In genomic region chr1:180228648-180229482, GRCh38 we compare ENCODE assay signal across 8 cellular contexts. TPM values are rescaled to one million over a fixed set of nuclear protein-coding genes. Genes with fewer than 3 reads are reported as not detected.
DNase-seq lines count a peak whose midpoint lies in the region; ATAC-seq and TF ChIP-seq lines count a peak whose summit lies in the region.

No MANE protein-coding gene starts in this region.

- peaks cover 4% of the 10 kb centered on the region for H3K4me1 Mint-ChIP-seq in T-helper 17 cell

- peak overlapping the region; percentile 85 for H3K4me3 Mint-ChIP-seq in T-helper 17 cell

- H3K4me1 ChIP-seq in HAP-1 (peaks cover 4% of the 10 kb centered on the region; the same call in 1 of the 2 replicates), prostate gland (replicated peaks) (peaks cover 14% of the 10 kb centered on the region)

- ATAC-seq in T-helper 17 cell: no peak
- no peak for ATAC-seq in GM21367 (IDR thresholded peaks at IDR 0.05; ENCODE audit: unreplicated experiment)

- no peak overlapping the region for H3K27ac ChIP-seq in prostate gland

- no peak overlapping the region for H3K27ac Mint-ChIP-seq in T-helper 17 cell

- no peak for TF ChIP-seq POLR2A in prostate gland (IDR thresholded peaks at IDR 0.05)

- H3K9me3 ChIP-seq in HAP-1: no peaks in the 10 kb centered on the region
- H3K9me3 ChIP-seq in T-helper 17 cell (ENCODE audit: control insufficient read depth, low read length, poor library complexity, severe bottlenecking): no peaks in the 10 kb centered on the region
- H3K9me3 ChIP-seq in prostate gland: no peaks in the 10 kb centered on the region

- H3K36me3 ChIP-seq in HAP-1 (replicated peaks) (no peaks in the 10 kb centered on the region), prostate gland (no peaks in the 10 kb centered on the region)

- no peak for TF ChIP-seq CTCF in foreskin fibroblast (IDR thresholded peaks at IDR 0.05; ENCODE audit: low read depth, low read length)
- TF ChIP-seq CTCF in prostate gland (IDR thresholded peaks at IDR 0.05): no peak

- WGBS in prostate gland: 3% methylated on average over 57 of the region's 57 CpGs

- peaks cover 61% of the 10 kb centered on the region for H3K27me3 Mint-ChIP-seq in T-helper 17 cell

- peak; percentile 56 for DNase-seq in COLO668 (lab: John Stamatoyannopoulos, UW; ENCODE audit: unreplicated experiment)
- peak in 1 of 2 experiments; percentile 44 for DNase-seq in HAP-1 (ENCODE audit: low spot score in 2 of 2)
- DNase-seq in T-helper 17 cell: no peak
- DNase-seq in foreskin fibroblast: peak in 1 of 2 donors; percentile 34
- DNase-seq in prostate gland (ENCODE audit: low spot score): no peak
- no peak for DNase-seq in SHP77 treated with DMSO at 0.1 percent for 48 hours (lab: John Stamatoyannopoulos, UW)
- no peak for DNase-seq in G401 (ENCODE audit: low spot score)

- H3K27me3 ChIP-seq in HAP-1 (ENCODE audit: low read depth): peaks cover 3% of the 10 kb centered on the region; the same call in 1 of the 2 replicates
- H3K27me3 ChIP-seq in prostate gland (replicated peaks; ENCODE audit: insufficient read depth): peaks cover 33% of the 10 kb centered on the region

- peaks cover 5% of the 10 kb centered on the region for H3K36me3 Mint-ChIP-seq in T-helper 17 cell (ENCODE audit: low read depth)

- H3K4me3 ChIP-seq in HAP-1 (peak overlapping the region; percentile 61), foreskin fibroblast (ENCODE audit: low read depth in 1 of 2, low read length in 2 of 2) (peak overlapping the region; percentile 48 to 51), prostate gland (peak overlapping the region; percentile 34 to 43)

- intact Hi-C loops in prostate gland (cut with DNase I): no loop called here

- in situ Hi-C loops in HAP-1 (cut with MboI; ENCODE audit: low sequenced_read_pairs) (no loop called here), G401 (cut with HindIII; ENCODE audit: low sequenced_read_pairs) (no loop called here)

RNA-seq across cellular contexts. Expression of gene LHX4, which starts 1.2 kb away (rescaled TPM):
- total RNA-seq in T-helper 17 cell (not detected), prostate gland (not detected)
- total RNA-seq in G401 (2014; rRNA removed; shearing (Covaris generic)): not detected in 2 replicates
